8 cellular contexts compared by ENCODE assay signal in genomic region chr5:87074934-87075541, GRCh38.
DNase-seq lines count a peak whose midpoint lies in the region; ATAC-seq and TF ChIP-seq lines count a peak whose summit lies in the region.

No MANE protein-coding gene starts in this region.

- peak overlapping the region in 5 of 6 donors; percentile 70 to 95 (median 89) for H3K27ac Mint-ChIP-seq in naive B cell

- H3K27me3 ChIP-seq in OCI-LY1 (ENCODE audit: insufficient read depth, low read length): no peaks in the 10 kb centered on the region

- no peaks in the 10 kb centered on the region for H3K27me3 Mint-ChIP-seq in activated T-cell treated with anti-CD3 and anti-CD28 coated beads, Interleukin-2, amount 50 U/mL, for 4 hours (ENCODE audit: low read depth)
- no peaks in the 10 kb centered on the region for H3K27me3 Mint-ChIP-seq in naive B cell

- no peaks in the 10 kb centered on the region for H3K36me3 Mint-ChIP-seq in activated T-cell treated with anti-CD3 and anti-CD28 coated beads, Interleukin-2, amount 50 U/mL, for 4 hours (ENCODE audit: insufficient read depth)
- H3K36me3 Mint-ChIP-seq in naive B cell: no peaks in the 10 kb centered on the region

- peaks cover 34% of the 10 kb centered on the region for H3K4me1 Mint-ChIP-seq in activated T-cell treated with anti-CD3 and anti-CD28 coated beads, Interleukin-2, amount 50 U/mL, for 4 hours (ENCODE audit: low read depth)
- peaks cover 28 to 52% (median 51%) of the 10 kb centered on the region in 3 donors for H3K4me1 Mint-ChIP-seq in naive B cell

- no peaks in the 10 kb centered on the region for H4K20me1 ChIP-seq in OCI-LY1 (ENCODE audit: insufficient read depth, low read length)

- H3K4me3 ChIP-seq in OCI-LY1 (ENCODE audit: low read depth, low read length, poor library complexity, severe bottlenecking): no peak overlapping the region

- H3K9ac ChIP-seq in OCI-LY1 (ENCODE audit: low read length): no peak overlapping the region

- H3K4me1 ChIP-seq in OCI-LY1 (ENCODE audit: insufficient read depth, low read length, severe bottlenecking): peaks cover 31% of the 10 kb centered on the region

- TF ChIP-seq CTCF in OCI-LY1 (IDR thresholded peaks at IDR 0.05; ENCODE audit: low read length): no peak

- peak overlapping the region; percentile 7 for H3K4me3 Mint-ChIP-seq in activated T-cell treated with anti-CD3 and anti-CD28 coated beads, Interleukin-2, amount 50 U/mL, for 4 hours
- H3K4me3 Mint-ChIP-seq in naive B cell: peak overlapping the region; percentile 39 to 86 (median 66)

- H3K9me3 Mint-ChIP-seq in activated T-cell treated with anti-CD3 and anti-CD28 coated beads, Interleukin-2, amount 50 U/mL, for 4 hours: no peaks in the 10 kb centered on the region
- peaks cover 0 to 3% (median 0%) of the 10 kb centered on the region in 7 donors for H3K9me3 Mint-ChIP-seq in naive B cell

- peak overlapping the region; percentile 75 for H3K27ac ChIP-seq in OCI-LY1 (ENCODE audit: low read depth, low read length, poor library complexity, severe bottlenecking)

- H2AFZ ChIP-seq in OCI-LY1 (ENCODE audit: low read length): no peak overlapping the region

- intact Hi-C loops in head of caudate nucleus (cut with DNase I) (no loop called here), cardiac septum (cut with DNase I) (no loop called here)

- no peaks in the 10 kb centered on the region for H3F3A ChIP-seq in OCI-LY1 (ENCODE audit: insufficient read depth, low read length)

- no peak for DNase-seq in activated T-cell treated with anti-CD3 and anti-CD28 coated beads, Interleukin-2, amount 50 U/mL, for 4 hours
- no peak for DNase-seq in activated T-cell treated with anti-CD3 and anti-CD28 coated beads for 4 hours
- DNase-seq in naive B cell: peak; percentile 50
- no peak for DNase-seq in head of caudate nucleus
- DNase-seq in hypothalamus (lab: John Stamatoyannopoulos, UW): no peak
- no peak for DNase-seq in cardiac septum (ENCODE audit: low spot score)

- no peaks in the 10 kb centered on the region for H3K9me3 ChIP-seq in OCI-LY1 (ENCODE audit: low read length)

- peak overlapping the region; percentile 9; the same call in 1 of the 2 replicates for H3K4me2 ChIP-seq in OCI-LY1 (ENCODE audit: low read length)

- peak; percentile 34 to 41 for ATAC-seq in activated T-cell treated with anti-CD3 and anti-CD28 coated beads, Interleukin-2, amount 50 U/mL, for 4 hours
- ATAC-seq in HG02852 (IDR thresholded peaks at IDR 0.05; ENCODE audit: unreplicated experiment): peak; percentile 96
- peak; percentile 88 to 90 for ATAC-seq in naive B cell (ENCODE audit: low read depth in 2 of 2)

- no peaks in the 10 kb centered on the region for H3K79me2 ChIP-seq in OCI-LY1 (ENCODE audit: insufficient read depth, low read length)

- H3K36me3 ChIP-seq in OCI-LY1 (ENCODE audit: insufficient read depth, low read length): no peaks in the 10 kb centered on the region

- no peaks in the 10 kb centered on the region for H3K9me2 ChIP-seq in OCI-LY1 (ENCODE audit: low read depth, low read length)

Comparison
In these comparisons a context has a peak if more than half of its experiments do, and no peak if none do; other contexts are left out.
1. ATAC-seq: peak in every context shown above with its lines; median percentile 96 in HG02852; 89 in naive B cell; 38 in activated T-cell treated with anti-CD3 and anti-CD28 coated beads, Interleukin-2, amount 50 U/mL, for 4 hours.